28 cellular contexts compared by ENCODE assay signal in genomic region chr16:78642621-78643285, GRCh38.
"Had no signal": no experiment of that assay in that cellular context is flagged by ENCODE, and none has a peak within 500 bp of the region (broad histone marks: within the 10 kb centered on the region; RNA-seq: fewer than 3 reads in every experiment).

No MANE protein-coding gene starts in this region.

- H3K4me3 Mint-ChIP-seq: activated CD4-positive, alpha-beta memory T cell treated with anti-CD3 and anti-CD28 coated beads for 36 hours; activated CD4-positive, alpha-beta T cell treated with anti-CD3 and anti-CD28 coated beads for 36 hours; activated CD4-positive, alpha-beta T cell treated with anti-CD3 and anti-CD28 coated beads, Interleukin-2, amount 10 ng/mL, durations not matched to agents 24 days and 14 days; activated CD8-positive, alpha-beta memory T cell treated with anti-CD3 and anti-CD28 coated beads, Interleukin-2, amount 10 ng/mL, durations not matched to agents 7 days and 5 days; activated CD8-positive, alpha-beta T cell treated with anti-CD3 and anti-CD28 coated beads, Interleukin-2, amount 10 ng/mL, durations not matched to agents 7 days and 5 days; activated naive CD4-positive, alpha-beta T cell treated with anti-CD3 and anti-CD28 coated beads, Interleukin-2, amount 10 ng/mL, durations not matched to agents 7 days and 5 days; activated naive CD8-positive, alpha-beta T cell treated with anti-CD3 and anti-CD28 coated beads, Interleukin-2, amount 10 ng/mL, durations not matched to agents 7 days and 5 days; activated T-cell treated with anti-CD3 and anti-CD28 coated beads, Interleukin-2, amount 50 U/mL, for 24 hours; activated T-cell treated with anti-CD3 and anti-CD28 coated beads, Interleukin-2, amount 50 U/mL, for 72 hours; central memory CD8-positive, alpha-beta T cell; dendritic cell treated with granulocyte-macrophage colony-stimulating factor and Interleukin-4, amounts not matched to agents 40 ng/mL and 50 ng/mL, for 4 days had no signal

- H3K9me3 ChIP-seq: ascending aorta, breast epithelium, esophagus muscularis mucosa had no signal

- ATAC-seq: activated CD4-positive, alpha-beta T cell treated with anti-CD3 and anti-CD28 coated beads for 36 hours; activated CD8-positive, alpha-beta memory T cell treated with anti-CD3 and anti-CD28 coated beads, Interleukin-2, amount 10 ng/mL, durations not matched to agents 7 days and 5 days; activated CD8-positive, alpha-beta T cell treated with anti-CD3 and anti-CD28 coated beads, Interleukin-2, amount 10 ng/mL, durations not matched to agents 7 days and 5 days; activated naive CD4-positive, alpha-beta T cell treated with anti-CD3 and anti-CD28 coated beads, Interleukin-2, amount 50 U/mL, for 72 hours; activated T-cell treated with anti-CD3 and anti-CD28 coated beads, Interleukin-2, amount 50 U/mL, for 72 hours had no signal

- H3K4me1 Mint-ChIP-seq: activated naive CD4-positive, alpha-beta T cell treated with anti-CD3 and anti-CD28 coated beads, Interleukin-2, amount 10 ng/mL, durations not matched to agents 7 days and 5 days; central memory CD8-positive, alpha-beta T cell had no signal

- H3K4me1 ChIP-seq: ascending aorta, breast epithelium had no signal

- H3K27ac Mint-ChIP-seq: activated CD4-positive, alpha-beta memory T cell treated with anti-CD3 and anti-CD28 coated beads for 36 hours; activated CD4-positive, alpha-beta T cell treated with anti-CD3 and anti-CD28 coated beads for 36 hours; activated CD4-positive, alpha-beta T cell treated with anti-CD3 and anti-CD28 coated beads, Interleukin-2, amount 10 ng/mL, durations not matched to agents 24 days and 14 days; activated CD8-positive, alpha-beta memory T cell treated with anti-CD3 and anti-CD28 coated beads, Interleukin-2, amount 10 ng/mL, durations not matched to agents 7 days and 5 days; activated CD8-positive, alpha-beta T cell treated with anti-CD3 and anti-CD28 coated beads, Interleukin-2, amount 10 ng/mL, durations not matched to agents 7 days and 5 days; activated naive CD4-positive, alpha-beta T cell treated with anti-CD3 and anti-CD28 coated beads, Interleukin-2, amount 10 ng/mL, durations not matched to agents 7 days and 5 days; activated naive CD4-positive, alpha-beta T cell treated with anti-CD3 and anti-CD28 coated beads, Interleukin-2, amount 50 U/mL, for 72 hours; activated naive CD8-positive, alpha-beta T cell treated with anti-CD3 and anti-CD28 coated beads, Interleukin-2, amount 10 ng/mL, durations not matched to agents 7 days and 5 days; activated T-cell treated with anti-CD3 and anti-CD28 coated beads, Interleukin-2, amount 50 U/mL, for 24 hours; activated T-cell treated with anti-CD3 and anti-CD28 coated beads, Interleukin-2, amount 50 U/mL, for 72 hours; dendritic cell treated with granulocyte-macrophage colony-stimulating factor and Interleukin-4, amounts not matched to agents 40 ng/mL and 50 ng/mL, for 4 days had no signal

- H3K27me3 Mint-ChIP-seq: activated T-cell treated with anti-CD3 and anti-CD28 coated beads, Interleukin-2, amount 50 U/mL, for 24 hours had no signal

- H3K4me3 ChIP-seq: ascending aorta, breast epithelium, cardiac muscle cell, coronary artery, dorsolateral prefrontal cortex, esophagus muscularis mucosa had no signal

- H3K36me3 Mint-ChIP-seq: activated CD8-positive, alpha-beta memory T cell treated with anti-CD3 and anti-CD28 coated beads, Interleukin-2, amount 10 ng/mL, durations not matched to agents 7 days and 5 days; activated naive CD4-positive, alpha-beta T cell treated with anti-CD3 and anti-CD28 coated beads, Interleukin-2, amount 10 ng/mL, durations not matched to agents 7 days and 5 days; activated naive CD4-positive, alpha-beta T cell treated with anti-CD3 and anti-CD28 coated beads, Interleukin-2, amount 50 U/mL, for 72 hours; activated naive CD8-positive, alpha-beta T cell treated with anti-CD3 and anti-CD28 coated beads, Interleukin-2, amount 10 ng/mL, durations not matched to agents 7 days and 5 days; brain had no signal

- H3K9me3 Mint-ChIP-seq: activated CD4-positive, alpha-beta memory T cell treated with anti-CD3 and anti-CD28 coated beads for 36 hours; activated naive CD4-positive, alpha-beta T cell treated with anti-CD3 and anti-CD28 coated beads, Interleukin-2, amount 50 U/mL, for 72 hours; activated T-cell treated with anti-CD3 and anti-CD28 coated beads, Interleukin-2, amount 50 U/mL, for 24 hours; activated T-cell treated with anti-CD3 and anti-CD28 coated beads, Interleukin-2, amount 50 U/mL, for 72 hours; central memory CD8-positive, alpha-beta T cell; dendritic cell treated with granulocyte-macrophage colony-stimulating factor and Interleukin-4, amounts not matched to agents 40 ng/mL and 50 ng/mL, for 4 days had no signal

- H3K27ac ChIP-seq: ascending aorta, breast epithelium, cardiac muscle cell, coronary artery, dorsolateral prefrontal cortex, esophagus muscularis mucosa had no signal

- H3K36me3 ChIP-seq: ascending aorta, breast epithelium, cardiac muscle cell, esophagus muscularis mucosa had no signal

- H3K27me3 ChIP-seq: ascending aorta, breast epithelium, cardiac muscle cell, esophagus muscularis mucosa had no signal

- DNase-seq: activated CD4-positive, alpha-beta memory T cell treated with anti-CD3 and anti-CD28 coated beads for 36 hours; activated CD4-positive, alpha-beta T cell treated with anti-CD3 and anti-CD28 coated beads for 36 hours; activated CD4-positive, alpha-beta T cell treated with anti-CD3 and anti-CD28 coated beads, Interleukin-2, amount 10 ng/mL, durations not matched to agents 24 days and 14 days; activated CD4-positive, CD25-positive, alpha-beta regulatory T cell; activated CD4-positive, CD25-positive, alpha-beta regulatory T cell treated with anti-CD3 and anti-CD28 coated beads, Interleukin-2, amount 50 U/mL, for 72 hours; activated CD8-positive, alpha-beta memory T cell treated with anti-CD3 and anti-CD28 coated beads, Interleukin-2, amount 10 ng/mL, durations not matched to agents 7 days and 5 days; activated CD8-positive, alpha-beta memory T cell treated with anti-CD3 and anti-CD28 coated beads, Interleukin-2, amount 50 U/mL, for 4 hours; activated CD8-positive, alpha-beta T cell treated with anti-CD3 and anti-CD28 coated beads, Interleukin-2, amount 10 ng/mL, durations not matched to agents 7 days and 5 days; activated gamma-delta T cell; activated naive CD4-positive, alpha-beta T cell; activated naive CD4-positive, alpha-beta T cell treated with anti-CD3 and anti-CD28 coated beads, Interleukin-2, amount 10 ng/mL, durations not matched to agents 7 days and 5 days; activated naive CD8-positive, alpha-beta T cell treated with anti-CD3 and anti-CD28 coated beads, Interleukin-2, amount 10 ng/mL, durations not matched to agents 7 days and 5 days; activated T-cell treated with anti-CD3 and anti-CD28 coated beads, Interleukin-2, amount 50 U/mL, for 24 hours; activated T-cell treated with anti-CD3 and anti-CD28 coated beads, Interleukin-2, amount 50 U/mL, for 72 hours; dorsolateral prefrontal cortex; effector memory CD4-positive, alpha-beta T cell; erythroblast; foreskin melanocyte; T-helper 2 cell had no signal
